ENCODE assay signal across 29 cellular contexts in genomic region chr4:61086357-61086756, GRCh38.
"Had no signal": no experiment of that assay in that cellular context is flagged by ENCODE, and none has a peak within 500 bp of the region (broad histone marks: within the 10 kb centered on the region; RNA-seq: fewer than 3 reads in every experiment).

No MANE protein-coding gene starts in this region.

- H3K36me3 ChIP-seq: ovary, right lobe of liver, sigmoid colon, stomach, thoracic aorta, thyroid gland, tibial nerve, upper lobe of left lung, vagina had no signal

- H3K27ac Mint-ChIP-seq: natural killer cell treated with Interleukin-12 subunit alpha and Interleukin-12 subunit beta and Interleukin-15 and Interleukin-18, amount 100 ng/mL, for 72 hours; nephron progenitor cell; progenitor cell of endocrine pancreas; stimulated activated effector memory CD8-positive, alpha-beta T cell treated with anti-CD3 and anti-CD28 coated beads, Interleukin-12 subunit alpha, Interleukin-12 subunit beta, amount 100 ng/mL, for 72 hours; stimulated activated naive B cell treated with anti-CD40 and anti-IgM and Interleukin-4, amounts not matched to agents 10 μg/mL and 1 μg/mL and 100 μg/mL, for 72 hours; stimulated activated naive CD8-positive, alpha-beta T cell treated with anti-CD3 and anti-CD28 coated beads, Interleukin-15, Interleukin-2, amounts not matched to agents 100 ng/mL and 50 ng/mL, for 24 hours had no signal

- H3K9me3 ChIP-seq: ovary, psoas muscle, right lobe of liver, sigmoid colon, stomach, thoracic aorta, thyroid gland, tibial nerve, upper lobe of left lung, vagina had no signal

- FAIRE-seq: urothelium cell line had no signal

- H3K36me3 Mint-ChIP-seq: natural killer cell treated with Interleukin-12 subunit alpha and Interleukin-12 subunit beta and Interleukin-15 and Interleukin-18, amount 100 ng/mL, for 72 hours; stimulated activated effector memory CD8-positive, alpha-beta T cell treated with anti-CD3 and anti-CD28 coated beads, Interleukin-12 subunit alpha, Interleukin-12 subunit beta, amount 100 ng/mL, for 72 hours; stimulated activated naive B cell treated with anti-CD40 and anti-IgM and Interleukin-4, amounts not matched to agents 10 μg/mL and 1 μg/mL and 100 μg/mL, for 72 hours had no signal

- H3K27me3 Mint-ChIP-seq: natural killer cell treated with Interleukin-12 subunit alpha and Interleukin-12 subunit beta and Interleukin-15 and Interleukin-18, amount 100 ng/mL, for 72 hours; progenitor cell of endocrine pancreas; stimulated activated naive B cell treated with anti-CD40 and anti-IgM and Interleukin-4, amounts not matched to agents 10 μg/mL and 1 μg/mL and 100 μg/mL, for 72 hours; stimulated activated naive CD8-positive, alpha-beta T cell treated with anti-CD3 and anti-CD28 coated beads, Interleukin-15, Interleukin-2, amounts not matched to agents 100 ng/mL and 50 ng/mL, for 24 hours had no signal

- H3K27ac ChIP-seq: ovary, parathyroid adenoma, psoas muscle, right lobe of liver, sigmoid colon, stomach, thoracic aorta, thyroid gland, tibial nerve, upper lobe of left lung, vagina had no signal

- H3K9ac ChIP-seq: parathyroid adenoma had no signal

- H3K4me3 ChIP-seq: ovary, psoas muscle, right lobe of liver, sigmoid colon, stomach, thoracic aorta, thyroid gland, tibial nerve, upper lobe of left lung, vagina had no signal

- H3K27me3 ChIP-seq: ovary, right lobe of liver, sigmoid colon, stomach, thyroid gland, tibial nerve, upper lobe of left lung, vagina had no signal

- H3K4me1 Mint-ChIP-seq: nephron progenitor cell; neural crest cell; stimulated activated effector memory CD8-positive, alpha-beta T cell treated with anti-CD3 and anti-CD28 coated beads, Interleukin-12 subunit alpha, Interleukin-12 subunit beta, amount 100 ng/mL, for 72 hours; stimulated activated naive B cell treated with anti-CD40 and anti-IgM and Interleukin-4, amounts not matched to agents 10 μg/mL and 1 μg/mL and 100 μg/mL, for 72 hours had no signal

- H3K4me3 Mint-ChIP-seq: natural killer cell treated with Interleukin-12 subunit alpha and Interleukin-12 subunit beta and Interleukin-15 and Interleukin-18, amount 100 ng/mL, for 72 hours; nephron progenitor cell; neural crest cell; stimulated activated effector memory CD8-positive, alpha-beta T cell treated with anti-CD3 and anti-CD28 coated beads, Interleukin-12 subunit alpha, Interleukin-12 subunit beta, amount 100 ng/mL, for 72 hours; stimulated activated naive B cell treated with anti-CD40 and anti-IgM and Interleukin-4, amounts not matched to agents 10 μg/mL and 1 μg/mL and 100 μg/mL, for 72 hours; stimulated activated naive CD8-positive, alpha-beta T cell treated with anti-CD3 and anti-CD28 coated beads, Interleukin-15, Interleukin-2, amounts not matched to agents 100 ng/mL and 50 ng/mL, for 24 hours had no signal

- H3K9me3 Mint-ChIP-seq: nephron progenitor cell had no signal

- H2AFZ ChIP-seq: parathyroid adenoma had no signal

- H3K79me2 ChIP-seq: parathyroid adenoma had no signal

- H3K4me1 ChIP-seq: parathyroid adenoma, psoas muscle, right lobe of liver, sigmoid colon, stomach, thyroid gland, tibial nerve, upper lobe of left lung, vagina had no signal

- DNase-seq: nephron progenitor cell; occipital lobe; ovary; posterior cingulate gyrus; psoas muscle; right cardiac atrium; right lobe of liver; sigmoid colon; small intestine; stimulated activated CD4-positive, alpha-beta T cell treated with anti-CD3 and anti-CD28 coated beads, Interleukin-15, amount 100 ng/mL, for 24 hours; stimulated activated CD4-positive, alpha-beta T cell treated with anti-CD3 and anti-CD28 coated beads, Interleukin-2, amount 100 ng/mL, for 24 hours; stimulated activated CD4-positive, alpha-beta T cell treated with anti-CD3 and anti-CD28 coated beads, Interleukin-2, amount 100 ng/mL, for 48 hours; stimulated activated CD4-positive, alpha-beta T cell treated with anti-CD3 and anti-CD28 coated beads, Interleukin-4, amount 100 ng/mL, for 24 hours; stimulated activated naive B cell treated with anti-CD40 and anti-IgM and Interleukin-4, amounts not matched to agents 10 μg/mL and 1 μg/mL and 100 μg/mL, for 72 hours; stimulated activated naive CD4-positive, alpha-beta T cell treated with Interleukin-2 at 50 U/mL for 16 hours; stomach; thyroid gland; trophoblast cell; upper lobe of left lung had no signal

- ATAC-seq: natural killer cell treated with Interleukin-12 subunit alpha and Interleukin-12 subunit beta and Interleukin-15 and Interleukin-18, amount 100 ng/mL, for 72 hours; psoas muscle; right cardiac atrium; right lobe of liver; stimulated activated effector memory CD8-positive, alpha-beta T cell treated with anti-CD3 and anti-CD28 coated beads, Interleukin-12 subunit alpha, Interleukin-12 subunit beta, amount 100 ng/mL, for 72 hours; stimulated activated naive B cell treated with anti-CD40 and anti-IgM and Interleukin-4, amounts not matched to agents 10 μg/mL and 1 μg/mL and 100 μg/mL, for 72 hours had no signal
